ENCODE assay signal across 8 cellular contexts in genomic region chr1:117534995-117535467, GRCh38.
DNase-seq lines count a peak whose midpoint lies in the region; TF ChIP-seq lines count a peak whose summit lies in the region.

No MANE protein-coding gene starts in this region.

- peaks cover 19% of the 10 kb centered on the region for H3K27me3 ChIP-seq in adipocyte (replicated peaks; ENCODE audit: control insufficient read depth, insufficient read depth, low read length)
- H3K27me3 ChIP-seq in skeletal muscle satellite cell (ENCODE audit: control insufficient read depth, insufficient read depth, low read length), result no peaks in the 10 kb centered on the region

- H3K27ac ChIP-seq in RWPE1, result no peak overlapping the region

- DNase-seq in GM10266 (ENCODE audit: extremely low spot score) (peak; percentile 46), H4 (ENCODE audit: low spot score) (peak; percentile 23), RWPE1 (ENCODE audit: low spot score) (peak; percentile 33), adipocyte (ENCODE audit: low read depth) (peak; percentile 72), hepatic stellate cell (ENCODE audit: low spot score) (peak; percentile 50), mucosa of gallbladder (ENCODE audit: low spot score) (no peak)

- H3K9me3 ChIP-seq in adipocyte (ENCODE audit: control insufficient read depth, low read length) (no peaks in the 10 kb centered on the region), skeletal muscle satellite cell (replicated peaks; ENCODE audit: low read length) (no peaks in the 10 kb centered on the region)

- H3K4me3 ChIP-seq in adipocyte (ENCODE audit: low read length) (no peak overlapping the region), skeletal muscle satellite cell (ENCODE audit: low read length) (no peak overlapping the region)

- H3K36me3 ChIP-seq in adipocyte (ENCODE audit: control insufficient read depth, insufficient read depth, low read length, severe bottlenecking) (no peaks in the 10 kb centered on the region), skeletal muscle satellite cell (ENCODE audit: insufficient read depth, low read length) (no peaks in the 10 kb centered on the region)

- H3K4me1 ChIP-seq in adipocyte (ENCODE audit: control insufficient read depth, insufficient read depth, low read length), result peaks cover 8% of the 10 kb centered on the region
- H3K4me1 ChIP-seq in skeletal muscle satellite cell (ENCODE audit: control insufficient read depth, insufficient read depth, low read length), result no peaks in the 10 kb centered on the region

- CTCF ChIA-PET in RWPE1 (lab: Yijun Ruan, JAX), result interaction anchor here (0.6 to 1.6 kb wide), 17 partner anchors 40 to 1698 kb away, joined by 3 to 7 read pairs (median 3); no protein-coding TSS in a partner anchor

- TF ChIP-seq CTCF in GM10266 (IDR thresholded peaks at IDR 0.05; ENCODE audit: control insufficient read depth, insufficient read depth, low read depth, missing control alignments) (peak; percentile 58), LNCAP (IDR thresholded peaks at IDR 0.05) (peak; percentile 68), RWPE1 (conservative IDR thresholded peaks at IDR 0.05; ENCODE audit: low read depth) (peak; percentile 52)

- no peak overlapping the region for H3K9ac ChIP-seq in adipocyte (ENCODE audit: low read length)
- no peak overlapping the region for H3K9ac ChIP-seq in skeletal muscle satellite cell (ENCODE audit: low read depth, low read length)

- POLR2A ChIA-PET in RWPE1 (lab: Yijun Ruan, JAX; ENCODE audit: low non-redundant PET), result interaction anchor here (0.6 kb wide), 1 partner anchor 163 kb away, joined by 5 read pairs; no protein-coding TSS in a partner anchor

- H3K4me2 ChIP-seq in skeletal muscle satellite cell (ENCODE audit: low read length), result peak overlapping the region; percentile 23
